ENCODE assay signal across 26 cellular contexts in genomic region chr13:97875911-97876310, GRCh38.
"Had no signal": no experiment of that assay in that cellular context is flagged by ENCODE, and none has a peak within 500 bp of the region (broad histone marks: within the 10 kb centered on the region; RNA-seq: fewer than 3 reads in every experiment).

No MANE protein-coding gene starts in this region.

- H3K4me3 ChIP-seq: breast epithelium, left lung, lower lobe of right lung, stomach, thyroid gland, upper lobe of left lung, vagina had no signal

- H3K27ac ChIP-seq: breast epithelium, foreskin keratinocyte, heart right ventricle, left lung, lower lobe of right lung, stomach, thyroid gland, upper lobe of left lung, vagina had no signal

- H3K4me1 ChIP-seq: breast epithelium, foreskin keratinocyte, left lung, lower lobe of right lung, stomach, upper lobe of left lung, vagina had no signal

- H3K36me3 ChIP-seq: breast epithelium, heart right ventricle, left lung, lower lobe of right lung, stomach, thyroid gland, upper lobe of left lung, vagina had no signal

- ATAC-seq: esophagus mucosa; foreskin keratinocyte; heart right ventricle; left lung; lower lobe of right lung; naive thymus-derived CD8-positive, alpha-beta T cell; stimulated activated naive B cell treated with anti-CD40 and anti-IgM and Interleukin-4, amounts not matched to agents 10 μg/mL and 1 μg/mL and 100 μg/mL, for 72 hours had no signal

- H3K27me3 ChIP-seq: breast epithelium, foreskin keratinocyte, left lung, stomach, thyroid gland, upper lobe of left lung, vagina had no signal

- DNase-seq: activated CD4-positive, alpha-beta T cell treated with anti-CD3 and anti-CD28 coated beads for 4 hours; activated CD4-positive, alpha-beta T cell treated with anti-CD3 and anti-CD28 coated beads, Interleukin-2, amount 50 U/mL, for 48 hours; activated CD8-positive, alpha-beta memory T cell treated with anti-CD3 and anti-CD28 coated beads, Interleukin-2, amount 50 U/mL, for 48 hours; activated gamma-delta T cell; activated naive CD4-positive, alpha-beta T cell treated with anti-CD3 and anti-CD28 coated beads, Interleukin-2, amount 10 ng/mL, durations not matched to agents 7 days and 5 days; activated T-cell treated with anti-CD3 and anti-CD28 coated beads, Interleukin-2, amount 50 U/mL, for 24 hours; amygdala; central memory CD4-positive, alpha-beta T cell; foreskin keratinocyte; heart right ventricle; left lung; lower lobe of right lung; mesenchymal stem cell; naive thymus-derived CD8-positive, alpha-beta T cell; occipital lobe; posterior cingulate gyrus; right cardiac atrium; stimulated activated CD4-positive, alpha-beta T cell treated with anti-CD3 and anti-CD28 coated beads, Interleukin-15, amount 100 ng/mL, for 24 hours; stimulated activated CD4-positive, alpha-beta T cell treated with anti-CD3 and anti-CD28 coated beads, Interleukin-2, amount 100 ng/mL, for 24 hours; stimulated activated naive B cell treated with anti-CD40 and anti-IgM and Interleukin-4, amounts not matched to agents 10 μg/mL and 1 μg/mL and 100 μg/mL, for 72 hours; stomach; thyroid gland had no signal

- H3K9me3 ChIP-seq: breast epithelium, heart right ventricle, left lung, lower lobe of right lung, stomach, thyroid gland, upper lobe of left lung, vagina had no signal
